In genomic region chr4:128287871-128288688, GRCh38 we compare ENCODE assay signal across 1 cellular context.
TF ChIP-seq lines count a peak whose summit lies in the region.

No MANE protein-coding gene starts in this region.

TF ChIP-seq in HepG2, 621 proteins besides CTCF, POLR2A, EP300 and RAD21 (continued from another document and continues in another):
- TF ChIP-seq GRHL1 (CRISPR knock-in tag; conservative IDR thresholded peaks at IDR 0.05) (peak; percentile 60; the same call in 1 of the 2 replicates), ZBTB39 (CRISPR knock-in tag; IDR thresholded peaks at IDR 0.05) (peak; percentile 59; the same call in 1 of the 2 replicates), ZNF333 (CRISPR knock-in tag; IDR thresholded peaks at IDR 0.05; ENCODE audit: borderline replicate concordance) (peak; percentile 89; the same call in 1 of the 2 replicates), ZNF784 (CRISPR knock-in tag; IDR thresholded peaks at IDR 0.05; ENCODE audit: borderline replicate concordance) (peak; percentile 76), CBX2 (IDR thresholded peaks at IDR 0.05; ENCODE audit: low read depth, low read length) (no peak), CBX2 (CRISPR knock-in tag; IDR thresholded peaks at IDR 0.05; ENCODE audit: low read depth) (peak; percentile 69; the same call in 1 of the 2 replicates), KMT2B (CRISPR knock-in tag; IDR thresholded peaks at IDR 0.05) (peak; percentile 94), HNRNPUL1 (IDR thresholded peaks at IDR 0.05; ENCODE audit: low read depth, low read length) (peak; percentile 83; the same call in 1 of the 2 replicates), ATF7 (IDR thresholded peaks at IDR 0.05) (no peak), ATF7 (CRISPR knock-in tag; IDR thresholded peaks at IDR 0.05) (peak; percentile 91), DMTF1 (CRISPR knock-in tag; IDR thresholded peaks at IDR 0.05) (no peak), ZBTB44 (CRISPR knock-in tag; IDR thresholded peaks at IDR 0.05) (peak; percentile 97), ZNF816 (CRISPR knock-in tag; IDR thresholded peaks at IDR 0.05; ENCODE audit: borderline replicate concordance) (peak; percentile 99; the same call in 1 of the 2 replicates), ZFP36L2 (CRISPR knock-in tag; IDR thresholded peaks at IDR 0.05) (0 out of 2 replicates have a peak, but pooled peaks have one; percentile 86), HNRNPK (IDR thresholded peaks at IDR 0.05; ENCODE audit: low read depth, low read length, poor library complexity, severe bottlenecking) (peak; percentile 72), ZNF775 (CRISPR knock-in tag; IDR thresholded peaks at IDR 0.05; ENCODE audit: borderline replicate concordance) (peak; percentile 89; the same call in 1 of the 2 replicates), ARNT2 (CRISPR knock-in tag; IDR thresholded peaks at IDR 0.05; ENCODE audit: low read depth) (peak; percentile 99), FOXJ3 (CRISPR knock-in tag; IDR thresholded peaks at IDR 0.05; ENCODE audit: borderline replicate concordance) (peak; percentile 83), NFKBIZ (CRISPR knock-in tag; IDR thresholded peaks at IDR 0.05) (peak; percentile 81; the same call in 1 of the 2 replicates), NFYC (CRISPR knock-in tag; IDR thresholded peaks at IDR 0.05) (peak; percentile 68), ARID2 (CRISPR knock-in tag; IDR thresholded peaks at IDR 0.05; ENCODE audit: borderline replicate concordance) (peak; percentile 99), ZNF652 (CRISPR knock-in tag; IDR thresholded peaks at IDR 0.05; ENCODE audit: borderline replicate concordance, low read depth) (peak; percentile 73), MAX (IDR thresholded peaks at IDR 0.05) (peak; percentile 100), ARNTL (CRISPR knock-in tag; IDR thresholded peaks at IDR 0.05) (peak; percentile 98), GABPA (IDR thresholded peaks at IDR 0.05; ENCODE audit: low read depth, low read length) (no peak), GABPA (CRISPR knock-in tag; IDR thresholded peaks at IDR 0.05; ENCODE audit: low read depth) (no peak), TIGD3 (CRISPR knock-in tag; IDR thresholded peaks at IDR 0.05; ENCODE audit: borderline replicate concordance) (peak; percentile 94), ZNF484 (CRISPR knock-in tag; IDR thresholded peaks at IDR 0.05; ENCODE audit: borderline replicate concordance, low read depth) (0 out of 2 replicates have a peak, but pooled peaks have one; percentile 81), KAT7 (CRISPR knock-in tag; IDR thresholded peaks at IDR 0.05; ENCODE audit: borderline replicate concordance) (peak; percentile 56; the same call in 1 of the 2 replicates), ZNF709 (CRISPR knock-in tag; IDR thresholded peaks at IDR 0.05) (peak; percentile 99), ZNF567 (CRISPR knock-in tag; IDR thresholded peaks at IDR 0.05; ENCODE audit: borderline replicate concordance) (peak; percentile 93), FOXC1 (CRISPR knock-in tag; IDR thresholded peaks at IDR 0.05; ENCODE audit: borderline replicate concordance) (peak; percentile 97), ZNF800 (CRISPR knock-in tag; IDR thresholded peaks at IDR 0.05) (peak; percentile 96), ZIK1 (CRISPR knock-in tag; IDR thresholded peaks at IDR 0.05; ENCODE audit: borderline replicate concordance, low read depth) (peak; percentile 74; the same call in 1 of the 2 replicates), NR2F1 (CRISPR knock-in tag; IDR thresholded peaks at IDR 0.05) (no peak; a peak in 1 of 4 replicates), USF2 (IDR thresholded peaks at IDR 0.05; ENCODE audit: low read depth, low read length) (peak; percentile 40), USF2 (CRISPR knock-in tag; IDR thresholded peaks at IDR 0.05; ENCODE audit: borderline replicate concordance) (peak; percentile 71; the same call in 1 of the 2 replicates), PHF20 (CRISPR knock-in tag; IDR thresholded peaks at IDR 0.05) (peak; percentile 74), ZNF691 (CRISPR knock-in tag; IDR thresholded peaks at IDR 0.05; ENCODE audit: borderline replicate concordance, low read depth) (peak; percentile 97), ZNF770 (CRISPR knock-in tag; IDR thresholded peaks at IDR 0.05) (peak; percentile 81), ZNF589 (CRISPR knock-in tag; conservative IDR thresholded peaks at IDR 0.05) (peak; percentile 99), NCOR1 (IDR thresholded peaks at IDR 0.05; ENCODE audit: borderline replicate concordance, low read length) (no peak), NRL (CRISPR knock-in tag; IDR thresholded peaks at IDR 0.05; ENCODE audit: borderline replicate concordance) (peak; percentile 99), ZNF296 (CRISPR knock-in tag; conservative IDR thresholded peaks at IDR 0.05) (no peak), BORCS8-MEF2B (CRISPR knock-in tag; IDR thresholded peaks at IDR 0.05) (peak; percentile 100)
